ENCODE assay signal across 8 cellular contexts in genomic region chr11:10750838-10751580, GRCh38. TPM values are rescaled to one million over a fixed set of nuclear protein-coding genes. Genes with fewer than 3 reads are reported as not detected.
DNase-seq lines count a peak whose midpoint lies in the region; ATAC-seq and TF ChIP-seq lines count a peak whose summit lies in the region.

Gene CTR9, plus strand, starts transcription at chr11:10751246. Its CDS starts 167 bp downstream, at chr11:10751413.

- TF ChIP-seq POLR2A in erythroblast (IDR thresholded peaks at IDR 0.05; ENCODE audit: low read length), result peak; percentile 94

- no peaks in the 10 kb centered on the region for H3K9me3 ChIP-seq in mucosa of stomach (ENCODE audit: control insufficient read depth, low read length)

- H3K36me3 Mint-ChIP-seq in activated T-cell treated with anti-CD3 and anti-CD28 coated beads, Interleukin-2, amount 50 U/mL, for 24 hours (ENCODE audit: low read depth), result peaks cover 41% of the 10 kb centered on the region

- DNase-seq in DMS79 (lab: John Stamatoyannopoulos, UW) (peak; percentile 87), KG1 (lab: John Stamatoyannopoulos, UW) (peak; percentile 44), erythroblast (lab: John Stamatoyannopoulos, UW) (peak; percentile 94)
- peak; percentile 96 for DNase-seq in activated T-cell treated with anti-CD3 and anti-CD28 coated beads, Interleukin-2, amount 50 U/mL, for 24 hours
- peak; percentile 90 for DNase-seq in stimulated activated CD8-positive, alpha-beta memory T cell treated with anti-CD3 and anti-CD28 coated beads, Interleukin-7, amount 100 ng/mL, for 24 hours (ENCODE audit: low read depth)

- H3K9ac ChIP-seq in mucosa of stomach (ENCODE audit: low read length), result peak within 1 kb of the TSS; percentile 89

- peak within 1 kb of the TSS; percentile 95 for H3K4me3 ChIP-seq in mucosa of stomach (ENCODE audit: low read length)

- H3K36me3 ChIP-seq in mucosa of stomach (ENCODE audit: control insufficient read depth, insufficient read depth, low read length), result no peaks in the 10 kb centered on the region

- H3K27me3 ChIP-seq in mucosa of stomach (ENCODE audit: control insufficient read depth, insufficient read depth, low read length), result no peaks in the 10 kb centered on the region

- H3K4me1 ChIP-seq in mucosa of stomach (ENCODE audit: control insufficient read depth, insufficient read depth, low read length), result no peaks in the 10 kb centered on the region

- peak; percentile 87 for ATAC-seq in GM21717 (IDR thresholded peaks at IDR 0.05; ENCODE audit: unreplicated experiment)

- peak within 1 kb of the TSS; percentile 96 for H3K4me3 Mint-ChIP-seq in activated T-cell treated with anti-CD3 and anti-CD28 coated beads, Interleukin-2, amount 50 U/mL, for 24 hours

- H3K4me1 Mint-ChIP-seq in activated T-cell treated with anti-CD3 and anti-CD28 coated beads, Interleukin-2, amount 50 U/mL, for 24 hours (ENCODE audit: low read depth), result peaks cover 26% of the 10 kb centered on the region

- H3K9me3 Mint-ChIP-seq in activated T-cell treated with anti-CD3 and anti-CD28 coated beads, Interleukin-2, amount 50 U/mL, for 24 hours, result no peaks in the 10 kb centered on the region

- H3K27ac Mint-ChIP-seq in activated T-cell treated with anti-CD3 and anti-CD28 coated beads, Interleukin-2, amount 50 U/mL, for 24 hours, result peak within 1 kb of the TSS; percentile 95

- H3K27me3 Mint-ChIP-seq in activated T-cell treated with anti-CD3 and anti-CD28 coated beads, Interleukin-2, amount 50 U/mL, for 24 hours, result no peaks in the 10 kb centered on the region

TF ChIP-seq in PFSK-1, 5 proteins besides CTCF, POLR2A, EP300 and RAD21:
- TF ChIP-seq POLR2AphosphoS5 (IDR thresholded peaks at IDR 0.05; ENCODE audit: low read depth, low read length), result peak; percentile 92
- peak; percentile 41 to 43; a peak in 1 of 4 replicates for TF ChIP-seq REST (IDR thresholded peaks at IDR 0.05; ENCODE audit: insufficient read depth in 1 of 2, low read depth in 2 of 2, low read length in 2 of 2)
- peak; percentile 82 for TF ChIP-seq TAF1 (IDR thresholded peaks at IDR 0.05; ENCODE audit: borderline replicate concordance, insufficient read depth, low read length)
- peak; percentile 16; the same call in 1 of the 2 replicates for TF ChIP-seq SIN3A (IDR thresholded peaks at IDR 0.05; ENCODE audit: borderline replicate concordance, insufficient read depth, low read length)
- TF ChIP-seq FOXP2 (optimal IDR thresholded peaks at IDR 0.05; ENCODE audit: borderline replicate concordance, extremely low read depth, extremely low read length, insufficient read depth), result peak; percentile 56

RNA-seq across cellular contexts. Expression of gene CTR9, which starts in this region (rescaled TPM):
- 12.1 TPM for polyA plus RNA-seq in PFSK-1 (2012; ENCODE audit: insufficient read length, low read depth)

Comparison
In these comparisons a context has a peak if more than half of its experiments do, and no peak if none do; other contexts are left out.
1. Peak in every context shown above with its lines: DNase-seq, ATAC-seq and H3K4me3 ChIP-seq.
2. DNase-seq: peak in every context shown above with its lines; median percentile 96 in activated T-cell treated with anti-CD3 and anti-CD28 coated beads, Interleukin-2, amount 50 U/mL, for 24 hours; 94 in erythroblast; 90 in stimulated activated CD8-positive, alpha-beta memory T cell treated with anti-CD3 and anti-CD28 coated beads, Interleukin-7, amount 100 ng/mL, for 24 hours; 87 in DMS79; 44 in KG1.